Comparison of ENCODE assay signal across 25 cellular contexts in genomic region chr1:115409097-115409852, GRCh38.
DNase-seq lines count a peak whose midpoint lies in the region; ATAC-seq and TF ChIP-seq lines count a peak whose summit lies in the region.
"Had no signal": no experiment of that assay in that cellular context is flagged by ENCODE, and none has a peak within 500 bp of the region (broad histone marks: within the 10 kb centered on the region; RNA-seq: fewer than 3 reads in every experiment).

No MANE protein-coding gene starts in this region.

- TF ChIP-seq CTCF in chondrocyte (IDR thresholded peaks at IDR 0.05) = no peak
- TF ChIP-seq CTCF in tibial artery (IDR thresholded peaks at IDR 0.05) = no peak

- intact Hi-C loops in left cardiac atrium (cut with DNase I) = no loop called here
- intact Hi-C loops in sciatic nerve (cut with DNase I) = no loop called here
- intact Hi-C loops in tibial artery (cut with DNase I; ENCODE audit: low total_unique reads) = no loop called here

- H3K27ac Mint-ChIP-seq in chondrocyte (ENCODE audit: unreplicated experiment) = peak overlapping the region; percentile 85
- H3K27ac Mint-ChIP-seq: activated naive CD4-positive, alpha-beta T cell treated with anti-CD3 and anti-CD28 coated beads, Interleukin-2, amount 50 U/mL, for 72 hours; B cell; CD8-positive, alpha-beta memory T cell; naive B cell; T-cell had no signal

- no peak overlapping the region for H2AK5ac ChIP-seq in mesendoderm (ENCODE audit: low read length)

- H3K23ac ChIP-seq in mesendoderm (ENCODE audit: low read length) = no peak overlapping the region

- no peak overlapping the region for H4K5ac ChIP-seq in mesendoderm (ENCODE audit: low read length)

- DNase-seq in EH (ENCODE audit: low read depth) (peak; percentile 82), chondrocyte (ENCODE audit: low spot score) (no peak), left cardiac atrium (peak; percentile 24), sciatic nerve (ENCODE audit: low spot score) (no peak), tibial artery (no peak), mesendoderm (no peak), NCI-H1092 (lab: John Stamatoyannopoulos, UW) (no peak)
- DNase-seq: ACHN; activated CD4-positive, alpha-beta T cell treated with anti-CD3 and anti-CD28 coated beads for 48 hours; amygdala; CD8-positive, alpha-beta memory T cell; left lung; midbrain; naive B cell; NCI-H1105; NCI-H2029; NCI-H69; PC-9; SIG-M5; stimulated activated naive CD4-positive, alpha-beta T cell treated with Interleukin-2 at 50 U/mL for 16 hours; T-cell had no signal

- no peak overlapping the region for H3K4ac ChIP-seq in mesendoderm (ENCODE audit: low read depth, low read length)

- no peak overlapping the region for H3K4me3 Mint-ChIP-seq in chondrocyte (ENCODE audit: unreplicated experiment)
- H3K4me3 Mint-ChIP-seq: B cell; CD8-positive, alpha-beta memory T cell; naive B cell; T-cell had no signal

- H3K9ac ChIP-seq in mesendoderm (ENCODE audit: low read length) = no peak overlapping the region

- H3K4me1 ChIP-seq in tibial artery (no peaks in the 10 kb centered on the region), mesendoderm (ENCODE audit: control insufficient read depth, low read depth, low read length) (no peaks in the 10 kb centered on the region)
- H3K4me1 ChIP-seq: left lung had no signal

- no peaks in the 10 kb centered on the region for H3K27me3 Mint-ChIP-seq in chondrocyte (ENCODE audit: low read depth)

- H3K79me1 ChIP-seq in mesendoderm (ENCODE audit: low read length) = no peaks in the 10 kb centered on the region

- no peak overlapping the region for H2BK5ac ChIP-seq in mesendoderm (ENCODE audit: low read length)

- H3K79me2 ChIP-seq in mesendoderm (ENCODE audit: control insufficient read depth, insufficient read depth, low read length) = no peaks in the 10 kb centered on the region

- H2BK15ac ChIP-seq in mesendoderm (replicated peaks; ENCODE audit: low read depth) = no peak overlapping the region

- no peaks in the 10 kb centered on the region for H3K27me3 ChIP-seq in tibial artery
- H3K27me3 ChIP-seq in mesendoderm (ENCODE audit: insufficient read depth, low read length, poor library complexity) = no peaks in the 10 kb centered on the region
- H3K27me3 ChIP-seq: left lung, suprapubic skin had no signal

- H3K4me3 ChIP-seq in tibial artery = no peak overlapping the region
- no peak overlapping the region for H3K4me3 ChIP-seq in mesendoderm (ENCODE audit: low read length)
- H3K4me3 ChIP-seq: left lung, PC-9, skin epidermis, suprapubic skin had no signal

- H3K27ac ChIP-seq in tibial artery = peak overlapping the region in 1 of 2 donors; percentile 23
- H3K27ac ChIP-seq in mesendoderm (ENCODE audit: low read depth, low read length) = no peak overlapping the region
- H3K27ac ChIP-seq: left lung, PC-9, skin epidermis, suprapubic skin had no signal

- peaks cover 3% of the 10 kb centered on the region for H3K36me3 Mint-ChIP-seq in chondrocyte (ENCODE audit: low read depth)
- H3K36me3 Mint-ChIP-seq: activated naive CD4-positive, alpha-beta T cell treated with anti-CD3 and anti-CD28 coated beads, Interleukin-2, amount 50 U/mL, for 72 hours; CD8-positive, alpha-beta memory T cell; naive B cell; T-cell had no signal

- H3K36me3 ChIP-seq in tibial artery (no peaks in the 10 kb centered on the region), mesendoderm (ENCODE audit: control insufficient read depth, insufficient read depth, low read length) (no peaks in the 10 kb centered on the region)
- H3K36me3 ChIP-seq: left lung, suprapubic skin had no signal

- H3K9me3 Mint-ChIP-seq in chondrocyte (ENCODE audit: low read depth) = peaks cover 17% of the 10 kb centered on the region
- H3K9me3 Mint-ChIP-seq: CD8-positive, alpha-beta memory T cell had no signal

- peaks cover 41% of the 10 kb centered on the region for H3K4me1 Mint-ChIP-seq in chondrocyte (ENCODE audit: low read depth)
- H3K4me1 Mint-ChIP-seq: B cell; CD8-positive, alpha-beta memory T cell; naive B cell; T-cell had no signal

- no peak overlapping the region for H4K8ac ChIP-seq in mesendoderm (ENCODE audit: low read depth, low read length)

- no peak overlapping the region for H3K18ac ChIP-seq in mesendoderm (ENCODE audit: low read length)

- no peak overlapping the region for H3K56ac ChIP-seq in mesendoderm (ENCODE audit: low read length)

- no peaks in the 10 kb centered on the region for H3K9me3 ChIP-seq in tibial artery
- H3K9me3 ChIP-seq: left lung had no signal

- ATAC-seq in left cardiac atrium (peak; percentile 49 to 67), sciatic nerve (peak; percentile 8)
- ATAC-seq: activated naive CD4-positive, alpha-beta T cell treated with anti-CD3 and anti-CD28 coated beads, Interleukin-2, amount 50 U/mL, for 72 hours; left lung; T-cell had no signal

- H3K4me2 ChIP-seq in mesendoderm (ENCODE audit: low read length) = no peak overlapping the region
- H3K4me2 ChIP-seq: PC-9 had no signal

- no peak overlapping the region for H2BK120ac ChIP-seq in mesendoderm (ENCODE audit: low read depth, low read length)

- WGBS in mesendoderm (ENCODE audit: extremely low coverage, insufficient coverage, low lambda C conversion rate) = no CpG with 5 or more reads among the region's 5 CpGs

Comparison
In these comparisons a context has a peak if more than half of its experiments do, and no peak if none do; other contexts are left out.
1. DNase-seq: peak in EH (single experiment) and left cardiac atrium (single experiment); none in chondrocyte (single experiment), sciatic nerve (single experiment), tibial artery (0 of 2), mesendoderm (single experiment) and NCI-H1092 (single experiment).